In genomic region chr12:130335517-130336392, GRCh38 we compare ENCODE assay signal across 8 cellular contexts. TPM values are rescaled to one million over a fixed set of nuclear protein-coding genes. Genes with fewer than 3 reads are reported as not detected.
DNase-seq lines count a peak whose midpoint lies in the region; FAIRE-seq and TF ChIP-seq lines count a peak whose summit lies in the region.

No MANE protein-coding gene starts in this region.

- FAIRE-seq in A204.1 (lab: Jason Lieb, UNC): peak; percentile 96

- no peak for TF ChIP-seq POLR2A in NB4 (IDR thresholded peaks at IDR 0.05; ENCODE audit: extremely low read depth, insufficient read length)

- H3K4me3 ChIP-seq in NB4 (ENCODE audit: low read depth, low read length) (no peak overlapping the region), fibroblast of villous mesenchyme (ENCODE audit: low read depth, low read length) (no peak overlapping the region)

- TF ChIP-seq CTCF in NB4 (IDR thresholded peaks at IDR 0.05; ENCODE audit: low read depth, low read length) (peak; percentile 48), fibroblast of villous mesenchyme (IDR thresholded peaks at IDR 0.05; ENCODE audit: insufficient read depth, low read depth, low read length) (peak; percentile 52)

- intact Hi-C loops in posterior vena cava (cut with DNase I): loop anchor here in 1 of 2 donors (5.0 kb wide), 1 partner anchor 288 kb away; no protein-coding TSS in a partner anchor

- DNase-seq in Daoy (ENCODE audit: low read depth) (peak; percentile 72), NB4 (ENCODE audit: low read depth) (peak; percentile 71), SW 1271 (lab: John Stamatoyannopoulos, UW) (peak; percentile 16 to 74), fibroblast of villous mesenchyme (ENCODE audit: low read depth) (peak; percentile 59), putamen (ENCODE audit: low spot score) (peak; percentile 70), posterior vena cava (ENCODE audit: low spot score) (no peak), NCI-H226 (no peak)

RNA-seq across cellular contexts. Expression of gene PIWIL1, which starts 1.9 kb away (rescaled TPM):
- total RNA-seq in Daoy (2014; rRNA removed; shearing (Covaris generic)): 0.68 and 1.8 TPM in 2 replicates
- total RNA-seq in fibroblast of villous mesenchyme (not detected in 2 replicates), posterior vena cava (not detected)

Comparison
In these comparisons a context has a peak if more than half of its experiments do, and no peak if none do; other contexts are left out.
1. DNase-seq: peak in Daoy (single experiment), NB4 (single experiment), SW 1271 (2 of 2), fibroblast of villous mesenchyme (single experiment) and putamen (single experiment); none in posterior vena cava (single experiment) and NCI-H226 (single experiment).